Comparison of ENCODE assay signal across 32 cellular contexts in genomic region chr2:104863229-104863584, GRCh38. TPM values are rescaled to one million over a fixed set of nuclear protein-coding genes. Genes with fewer than 3 reads are reported as not detected.
DNase-seq lines count a peak whose midpoint lies in the region; ATAC-seq and TF ChIP-seq lines count a peak whose summit lies in the region.
"Had no signal": no experiment of that assay in that cellular context is flagged by ENCODE, and none has a peak within 500 bp of the region (broad histone marks: within the 10 kb centered on the region; RNA-seq: fewer than 3 reads in every experiment).

No MANE protein-coding gene starts in this region.

- ATAC-seq in GM21723 (IDR thresholded peaks at IDR 0.05; ENCODE audit: unreplicated experiment) (no peak), GM18520 (IDR thresholded peaks at IDR 0.05; ENCODE audit: unreplicated experiment) (no peak), HG02610 (IDR thresholded peaks at IDR 0.05; ENCODE audit: unreplicated experiment) (no peak)
- ATAC-seq: activated naive CD8-positive, alpha-beta T cell treated with anti-CD3 and anti-CD28 coated beads, Interleukin-2, amount 50 U/mL, for 24 hours; HCT116; left cardiac atrium; naive thymus-derived CD4-positive, alpha-beta T cell; stimulated activated effector memory CD8-positive, alpha-beta T cell treated with anti-CD3 and anti-CD28 coated beads, Interleukin-12 subunit alpha, Interleukin-12 subunit beta, amount 100 ng/mL, for 72 hours had no signal

- H3K27me3 ChIP-seq in H7 (ENCODE audit: control insufficient read depth, insufficient read depth, low read length), result peaks cover 100% of the 10 kb centered on the region
- H3K27me3 ChIP-seq in dorsolateral prefrontal cortex, result peaks cover 0 to 30% (median 0%) of the 10 kb centered on the region in 45 donors
- H3K27me3 ChIP-seq in layer of hippocampus (ENCODE audit: control insufficient read depth, insufficient read depth, low read length), result peaks cover 3% of the 10 kb centered on the region

- H3K27ac ChIP-seq in dorsolateral prefrontal cortex (peak overlapping the region; percentile 84 to 99 (median 96)), layer of hippocampus (ENCODE audit: low read depth, low read length) (peak overlapping the region; percentile 81)
- H3K27ac ChIP-seq: BLaER1 treated with 17β-estradiol and CSF1 and Interleukin-3, amounts not matched to agents 10 nM and 100 nM; epithelial cell of prostate; hepatocyte; RWPE1; SK-N-MC; thoracic aorta; VCaP had no signal

- peak; percentile 64 for DNase-seq in H7
- DNase-seq in dorsolateral prefrontal cortex, result no peak
- peak; percentile 26 for DNase-seq in pons (ENCODE audit: low spot score)
- no peak for DNase-seq in islet precursor cell
- DNase-seq: ACHN; activated CD8-positive, alpha-beta memory T cell treated with anti-CD3 and anti-CD28 coated beads, Interleukin-2, amount 50 U/mL, for 48 hours; activated naive CD8-positive, alpha-beta T cell treated with anti-CD3 and anti-CD28 coated beads, Interleukin-2, amount 50 U/mL, for 24 hours; Caco-2; dermis blood vessel endothelial cell; foreskin fibroblast; left cardiac atrium; naive thymus-derived CD4-positive, alpha-beta T cell; NCI-H1436 treated with DMSO at 0.1 percent for 48 hours; NCI-H2171; NCI-H524 treated with DMSO at 0.1 percent for 48 hours; stimulated activated CD4-positive, alpha-beta T cell treated with anti-CD3 and anti-CD28 coated beads, Interleukin-2, amount 100 ng/mL, for 24 hours; T-helper 2 cell had no signal

- H3K4me3 ChIP-seq in H7 (ENCODE audit: insufficient read depth, low read depth, low read length) (no peak overlapping the region), dorsolateral prefrontal cortex (peak overlapping the region; percentile 25 to 87 (median 65))
- H3K4me3 ChIP-seq: BLaER1 treated with 17β-estradiol and CSF1 and Interleukin-3, amounts not matched to agents 10 nM and 100 nM; hepatocyte; thoracic aorta had no signal

- H3K36me3 ChIP-seq in H7 (replicated peaks; ENCODE audit: control insufficient read depth, insufficient read depth, low read length), result no peaks in the 10 kb centered on the region
- H3K36me3 ChIP-seq: BLaER1 treated with 17β-estradiol and CSF1 and Interleukin-3, amounts not matched to agents 10 nM and 100 nM; thoracic aorta had no signal

- no peak for TF ChIP-seq CTCF in dorsolateral prefrontal cortex (IDR thresholded peaks at IDR 0.05 in 54 of 56, conservative IDR thresholded peaks at IDR 0.05 in 2 of 56; ENCODE audit: low read depth in 1 of 56, partially characterized antibody in 56 of 56)

- intact Hi-C loops in dorsolateral prefrontal cortex (cut with DNase I), result loop anchor here in 1 of 2 donors (5.0 kb wide), 1 partner anchor 1566 kb away; no protein-coding TSS in a partner anchor

RNA-seq across cellular contexts. Expression of gene POU3F3, which starts 9.3 kb away (rescaled TPM):
- total RNA-seq in H7 (2014; rRNA removed; shearing (Covaris generic)), result not detected in 2 replicates
- total RNA-seq in dorsolateral prefrontal cortex, result 100 to 1,000 TPM in 4 of 120 experiments, 10 to 100 TPM in 116; 43.0 to 120 (median 66.2) TPM
- total RNA-seq: Caco-2; hepatocyte; mesenteric fat pad; naive thymus-derived CD4-positive, alpha-beta T cell; pulmonary artery endothelial cell had no signal

Comparison
In these comparisons a context has a peak if more than half of its experiments do, and no peak if none do; other contexts are left out.
1. DNase-seq: peak in H7 (single experiment) and pons (single experiment); none in dorsolateral prefrontal cortex (0 of 10) and islet precursor cell (single experiment).
2. RNA of gene POU3F3, which starts 9.3 kb away (total RNA-seq): 43.0 to 120 TPM in dorsolateral prefrontal cortex; not detected in H7; every median in the first group is over 10 times any median in the second.